ENCODE assay signal across 1 cellular context in genomic region chr11:126140932-126141291, GRCh38.
TF ChIP-seq lines count a peak whose summit lies in the region.

No MANE protein-coding gene starts in this region.

TF ChIP-seq in H1, 55 proteins besides CTCF, POLR2A, EP300 and RAD21 (continued from another document):
- TF ChIP-seq, protein P1, sequence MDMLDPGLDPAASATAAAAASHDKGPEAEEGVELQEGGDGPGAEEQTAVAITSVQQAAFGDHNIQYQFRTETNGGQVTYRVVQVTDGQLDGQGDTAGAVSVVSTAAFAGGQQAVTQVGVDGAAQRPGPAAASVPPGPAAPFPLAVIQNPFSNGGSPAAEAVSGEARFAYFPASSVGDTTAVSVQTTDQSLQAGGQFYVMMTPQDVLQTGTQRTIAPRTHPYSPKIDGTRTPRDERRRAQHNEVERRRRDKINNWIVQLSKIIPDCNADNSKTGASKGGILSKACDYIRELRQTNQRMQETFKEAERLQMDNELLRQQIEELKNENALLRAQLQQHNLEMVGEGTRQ (IDR thresholded peaks at IDR 0.05; ENCODE audit: low read length) = no peak
- TF ChIP-seq SP1 (IDR thresholded peaks at IDR 0.05; ENCODE audit: low read depth, low read length) (no peak), RNF2 (IDR thresholded peaks at IDR 0.05; ENCODE audit: borderline replicate concordance, low read depth, low read length, missing control alignments, poor library complexity, severe bottlenecking) (no peak), MAFK (IDR thresholded peaks at IDR 0.05; ENCODE audit: low read depth, low read length) (no peak), TCF12 (IDR thresholded peaks at IDR 0.05; ENCODE audit: low read depth, low read length) (no peak), CHD1 (IDR thresholded peaks at IDR 0.05; ENCODE audit: low read depth, low read length) (no peak), RFX5 (IDR thresholded peaks at IDR 0.05; ENCODE audit: borderline replicate concordance, low read depth, low read length) (no peak), SP2 (IDR thresholded peaks at IDR 0.05; ENCODE audit: low read length) (no peak)
